Comparison of ENCODE assay signal across 1 cellular context in the genomic region with DNA sequence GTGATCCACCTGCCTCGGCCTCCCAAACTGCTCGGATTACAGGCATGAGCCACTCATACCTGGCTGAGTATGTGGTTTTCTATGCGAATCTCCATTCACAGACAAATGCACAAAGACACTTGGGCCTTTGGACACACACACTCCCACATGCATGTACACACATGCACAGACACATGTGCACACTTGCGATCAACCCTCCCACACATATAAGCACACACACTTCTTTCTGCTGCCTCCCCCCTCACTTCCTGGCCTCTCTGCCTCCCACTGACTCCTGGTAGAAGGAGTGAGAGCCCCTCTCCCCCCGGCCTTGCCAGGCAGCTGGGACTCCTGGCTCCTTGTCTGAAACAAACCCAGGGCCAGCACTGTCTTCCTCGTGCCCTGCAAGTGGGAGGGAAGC.
TF ChIP-seq lines count a peak whose summit lies in the region.

No MANE protein-coding gene starts in this region.

TF ChIP-seq in A549, 52 proteins besides CTCF, POLR2A, EP300 and RAD21 (continued from another document):
- TF ChIP-seq, protein P1, sequence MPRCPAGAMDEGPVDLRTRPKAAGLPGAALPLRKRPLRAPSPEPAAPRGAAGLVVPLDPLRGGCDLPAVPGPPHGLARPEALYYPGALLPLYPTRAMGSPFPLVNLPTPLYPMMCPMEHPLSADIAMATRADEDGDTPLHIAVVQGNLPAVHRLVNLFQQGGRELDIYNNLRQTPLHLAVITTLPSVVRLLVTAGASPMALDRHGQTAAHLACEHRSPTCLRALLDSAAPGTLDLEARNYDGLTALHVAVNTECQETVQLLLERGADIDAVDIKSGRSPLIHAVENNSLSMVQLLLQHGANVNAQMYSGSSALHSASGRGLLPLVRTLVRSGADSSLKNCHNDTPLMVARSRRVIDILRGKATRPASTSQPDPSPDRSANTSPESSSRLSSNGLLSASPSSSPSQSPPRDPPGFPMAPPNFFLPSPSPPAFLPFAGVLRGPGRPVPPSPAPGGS (IDR thresholded peaks at IDR 0.05) = no peak
